ENCODE assay signal across 8 cellular contexts in genomic region chr3:86774082-86774691, GRCh38.
A peak's percentile ranks its signal among the peaks of the same experiment; 100 is the strongest.
DNase-seq lines count a peak whose midpoint lies in the region; ATAC-seq and TF ChIP-seq lines count a peak whose summit lies in the region.

No MANE protein-coding gene starts in this region.

- peak; percentile 62 for TF ChIP-seq CTCF in DND-41 (IDR thresholded peaks at IDR 0.05; ENCODE audit: borderline replicate concordance, extremely low read depth, low read length, poor library complexity, severe bottlenecking)
- TF ChIP-seq CTCF in KMS-11 (conservative IDR thresholded peaks at IDR 0.05; ENCODE audit: low read depth, low read length), result peak; percentile 42
- TF ChIP-seq CTCF in SK-N-SH (IDR thresholded peaks at IDR 0.05), result peak; percentile 74
- TF ChIP-seq CTCF in glutamatergic neuron (IDR thresholded peaks at IDR 0.05; ENCODE audit: partially characterized antibody, unreplicated experiment), result peak; percentile 77

- H4K20me1 ChIP-seq in DND-41 (ENCODE audit: insufficient read depth, low read length) (no peaks in the 10 kb centered on the region), KMS-11 (ENCODE audit: insufficient read depth) (no peaks in the 10 kb centered on the region), SK-N-SH (ENCODE audit: insufficient read depth) (no peaks in the 10 kb centered on the region)

- TF ChIP-seq EP300 in SK-N-SH (IDR thresholded peaks at IDR 0.05; ENCODE audit: borderline replicate concordance in 1 of 2, low read depth in 1 of 2, low read length in 1 of 2), result no peak

- peak; percentile 65 for TF ChIP-seq RAD21 in SK-N-SH (IDR thresholded peaks at IDR 0.05; ENCODE audit: low read length)

- H2AFZ ChIP-seq in DND-41 (ENCODE audit: low read depth, low read length) (no peak overlapping the region), KMS-11 (ENCODE audit: low read depth) (no peak overlapping the region), SK-N-SH (ENCODE audit: low read depth) (no peak overlapping the region)

- CTCF ChIA-PET in SK-N-SH (lab: Yijun Ruan, JAX), result interaction anchor here (0.6 to 3.2 kb wide), 17 partner anchors 9 to 394 kb away, joined by 3 to 22 read pairs (median 4); no protein-coding TSS in a partner anchor

- DNase-seq in DND-41, result no peak
- no peak for DNase-seq in SK-N-SH
- DNase-seq in glutamatergic neuron, result no peak
- DNase-seq in activated CD4-positive, CD25-positive, alpha-beta regulatory T cell treated with anti-CD3 and anti-CD28 coated beads, Interleukin-2, amount 50 U/mL, for 72 hours, result no peak
- no peak for DNase-seq in GOT3 (lab: John Stamatoyannopoulos, UW)

- H3K9me3 ChIP-seq in DND-41 (ENCODE audit: insufficient read depth, low read length, severe bottlenecking) (no peaks in the 10 kb centered on the region), SK-N-SH (no peaks in the 10 kb centered on the region)

- no peaks in the 10 kb centered on the region for H3K27me3 Mint-ChIP-seq in glutamatergic neuron (ENCODE audit: unreplicated experiment)

- POLR2A ChIA-PET in SK-N-SH (lab: Yijun Ruan, JAX), result no interaction called here

- H3K4me2 ChIP-seq in DND-41 (ENCODE audit: insufficient read depth, low read length) (no peak overlapping the region), KMS-11 (no peak overlapping the region), SK-N-SH (no peak overlapping the region)

- no peaks in the 10 kb centered on the region for H3K9me3 Mint-ChIP-seq in glutamatergic neuron (ENCODE audit: unreplicated experiment)

- H3K4me1 Mint-ChIP-seq in glutamatergic neuron (ENCODE audit: low read depth, unreplicated experiment), result no peaks in the 10 kb centered on the region

- H3K36me3 Mint-ChIP-seq in glutamatergic neuron (ENCODE audit: unreplicated experiment), result no peaks in the 10 kb centered on the region

- no peaks in the 10 kb centered on the region for H3K79me2 ChIP-seq in DND-41 (ENCODE audit: insufficient read depth, low read length)
- H3K79me2 ChIP-seq in KMS-11 (ENCODE audit: insufficient read depth, low read depth), result no peaks in the 10 kb centered on the region
- no peaks in the 10 kb centered on the region for H3K79me2 ChIP-seq in SK-N-SH (ENCODE audit: insufficient read depth)

- H3K36me3 ChIP-seq in DND-41 (ENCODE audit: insufficient read depth, low read length) (no peaks in the 10 kb centered on the region), KMS-11 (ENCODE audit: insufficient read depth) (no peaks in the 10 kb centered on the region), SK-N-SH (replicated peaks in 1 of 2; ENCODE audit: control insufficient read depth in 1 of 2, insufficient read depth in 2 of 2, low read length in 1 of 2) (no peaks in the 10 kb centered on the region)

- no peaks in the 10 kb centered on the region for H3K9me2 ChIP-seq in SK-N-SH

- ATAC-seq in DND-41 (ENCODE audit: insufficient read depth, low read depth), result peak; percentile 49; the same call in 1 of the 3 replicates
- ATAC-seq in HG03442 (IDR thresholded peaks at IDR 0.05; ENCODE audit: unreplicated experiment), result no peak
- ATAC-seq in GM18873 (IDR thresholded peaks at IDR 0.05; ENCODE audit: low FRiP score, unreplicated experiment), result no peak

- H3K27ac Mint-ChIP-seq in glutamatergic neuron (ENCODE audit: unreplicated experiment), result no peak overlapping the region

- no peaks in the 10 kb centered on the region for H3F3A ChIP-seq in SK-N-SH (replicated peaks; ENCODE audit: insufficient read depth)

- H3K4me1 ChIP-seq in DND-41 (ENCODE audit: insufficient read depth, low read length) (no peaks in the 10 kb centered on the region), KMS-11 (ENCODE audit: low read depth, poor library complexity, severe bottlenecking) (no peaks in the 10 kb centered on the region), SK-N-SH (ENCODE audit: control insufficient read depth in 1 of 2, insufficient read depth in 2 of 2, low read depth in 1 of 2, low read length in 1 of 2) (no peaks in the 10 kb centered on the region)

- H3K27ac ChIP-seq in DND-41 (ENCODE audit: low read length) (no peak overlapping the region), KMS-11 (no peak overlapping the region), SK-N-SH (ENCODE audit: low read depth in 2 of 2, low read length in 1 of 2) (no peak overlapping the region)

- WGBS in SK-N-SH (ENCODE audit: low lambda C conversion rate), result 18% methylated on average over 3 of the region's 3 CpGs

- H3K27me3 ChIP-seq in DND-41 (ENCODE audit: insufficient read depth, low read length, poor library complexity) (no peaks in the 10 kb centered on the region), KMS-11 (ENCODE audit: insufficient read depth, low read depth) (no peaks in the 10 kb centered on the region), SK-N-SH (ENCODE audit: insufficient read depth) (peaks cover 22% of the 10 kb centered on the region; the same call in 1 of the 2 replicates)

- H3K4me3 ChIP-seq in DND-41 (ENCODE audit: low read depth in 1 of 2, low read length in 2 of 2) (no peak overlapping the region), KMS-11 (IDR thresholded peaks at IDR 0.05; ENCODE audit: insufficient read depth, low read depth, low read length) (no peak overlapping the region), SK-N-SH (ENCODE audit: low read depth in 2 of 2, low read length in 1 of 2) (no peak overlapping the region)

- H3K9ac ChIP-seq in DND-41 (ENCODE audit: low read depth, low read length) (no peak overlapping the region), KMS-11 (no peak overlapping the region), SK-N-SH (no peak overlapping the region)

- H3K4me3 Mint-ChIP-seq in glutamatergic neuron (ENCODE audit: unreplicated experiment), result no peak overlapping the region

TF ChIP-seq in SK-N-SH, 30 proteins besides CTCF, POLR2A, EP300 and RAD21 (continues in another document):
- TF ChIP-seq PBX3 (IDR thresholded peaks at IDR 0.05), result no peak
- no peak for TF ChIP-seq REST (IDR thresholded peaks at IDR 0.05; ENCODE audit: low read depth, low read length)
- TF ChIP-seq MAX (IDR thresholded peaks at IDR 0.05; ENCODE audit: low read depth), result no peak
- no peak for TF ChIP-seq FOXM1 (IDR thresholded peaks at IDR 0.05; ENCODE audit: low read depth)
- TF ChIP-seq TCF12 (IDR thresholded peaks at IDR 0.05), result no peak
- TF ChIP-seq EZH2phosphoT487 (IDR thresholded peaks at IDR 0.05; ENCODE audit: borderline replicate concordance, low read depth), result no peak
- TF ChIP-seq USF2 (IDR thresholded peaks at IDR 0.05; ENCODE audit: borderline replicate concordance, low read depth, low read length), result no peak
- TF ChIP-seq MXI1 (IDR thresholded peaks at IDR 0.05; ENCODE audit: low read depth, low read length), result no peak
